8 cellular contexts compared by ENCODE assay signal in genomic region chr7:73433924-73434700, GRCh38. TPM values are rescaled to one million over a fixed set of nuclear protein-coding genes. Genes with fewer than 3 reads are reported as not detected.
DNase-seq lines count a peak whose midpoint lies in the region; ATAC-seq, FAIRE-seq and TF ChIP-seq lines count a peak whose summit lies in the region.

No MANE protein-coding gene starts in this region.

- no peaks in the 10 kb centered on the region for H3K27me3 ChIP-seq in K562 (ENCODE audit: control insufficient read depth in 2 of 2, insufficient read depth in 2 of 2, low read length in 2 of 2)
- no peaks in the 10 kb centered on the region for H3K27me3 ChIP-seq in pancreas

- no peak for FAIRE-seq in K562 (lab: Jason Lieb, UNC)
- FAIRE-seq in pancreas (lab: Jason Lieb, UNC), result no peak

- H2AFZ ChIP-seq in K562 (ENCODE audit: low read depth, low read length), result peak overlapping the region; percentile 90

- DNase-seq in NCI-H748 (lab: John Stamatoyannopoulos, UW; ENCODE audit: unreplicated experiment) (peak; percentile 72), NCI-H748 treated with DMSO at 0.1 percent for 48 hours (lab: John Stamatoyannopoulos, UW) (no peak), K562 (ENCODE audit: extremely low read depth in 1 of 4, low spot score in 3 of 4) (peak in 1 of 4 experiments; percentile 41), pancreas (peak in 1 of 6 donors; percentile 69), amniotic stem cell (lab: John Stamatoyannopoulos, UW) (no peak), NCI-H2227 (lab: John Stamatoyannopoulos, UW; ENCODE audit: unreplicated experiment) (no peak)

- peak overlapping the region; percentile 66; the same call in 1 of the 2 replicates for H3K4me2 ChIP-seq in K562 (ENCODE audit: insufficient read depth, low read length)

- CTCF ChIA-PET in K562 (lab: Yijun Ruan, JAX; ENCODE audit: low intra/inter-chr PET ratio), result no interaction called here

- H3K27ac ChIP-seq in K562 (ENCODE audit: extremely low read depth, low read depth, low read length) (peak overlapping the region; percentile 65; the same call in 1 of the 3 replicates), pancreas (no peak overlapping the region)

- H4K20me1 ChIP-seq in K562 (replicated peaks; ENCODE audit: control insufficient read depth, insufficient read depth, low read length), result 0 out of 2 replicates have a peak, but pooled peaks cover 3% of the 10 kb centered on the region

- TF ChIP-seq RAD21 in K562 (CRISPR knock-in tag; conservative IDR thresholded peaks at IDR 0.05 in 1 of 2, IDR thresholded peaks at IDR 0.05 in 1 of 2), result no peak

- POLR2A ChIA-PET in K562 (lab: Yijun Ruan, JAX), result interaction anchor here (0.6 to 0.8 kb wide), 2 partner anchors 86 to 277 kb away, joined by 3 to 4 read pairs; no protein-coding TSS in a partner anchor

- H3K4me1 ChIP-seq in K562 (replicated peaks in 1 of 2; ENCODE audit: control insufficient read depth in 2 of 2, insufficient read depth in 2 of 2, low read length in 2 of 2) (peaks cover 0 to 54% of the 10 kb centered on the region in 2 experiments; a peak in 2 of 5 replicates), pancreas (no peaks in the 10 kb centered on the region)

- BruUV-seq in K562 (replicated peaks; lab: Mats Ljungman, UMichigan), result no TSS peak

- intact Hi-C loops in K562 (cut with micrococcal nuclease), result no loop called here
- intact Hi-C loops in pancreas (cut with DNase I), result no loop called here

- in situ Hi-C loops in K562 (cut with MboI), result loop anchor here (5.0 to 25.0 kb wide), 2 partner anchors 117 to 1953 kb away; partner anchors contain the start of gene TRIM73

- no peaks in the 10 kb centered on the region for H3K9me1 ChIP-seq in K562 (ENCODE audit: control insufficient read depth, insufficient read depth, low read length)

- peaks cover 3% of the 10 kb centered on the region; the same call in 1 of the 3 replicates for H3K36me3 ChIP-seq in K562 (ENCODE audit: control insufficient read depth, insufficient read depth, low read length)
- no peaks in the 10 kb centered on the region for H3K36me3 ChIP-seq in pancreas

- no peak for TF ChIP-seq EP300 in K562 (IDR thresholded peaks at IDR 0.05; ENCODE audit: low read length)

- TF ChIP-seq CTCF in K562 (IDR thresholded peaks at IDR 0.05 in 2 of 3, conservative IDR thresholded peaks at IDR 0.05 in 1 of 3; ENCODE audit: insufficient read depth in 2 of 3, low read depth in 1 of 3, low read length in 3 of 3) (peak in 1 of 3 experiments; percentile 7; a peak in 1 of 6 replicates), pancreas (IDR thresholded peaks at IDR 0.05) (no peak)

- TF ChIP-seq POLR2A in K562 (conservative IDR thresholded peaks at IDR 0.05), result no peak

- ATAC-seq in HG02885 (IDR thresholded peaks at IDR 0.05; ENCODE audit: poor library complexity, unreplicated experiment), result peak; percentile 24
- peak; percentile 31 for ATAC-seq in K562
- ATAC-seq in pancreas, result peak in 3 of 4 donors; percentile 3 to 25 (median 20)
- no peak for ATAC-seq in GM19035 (IDR thresholded peaks at IDR 0.05; ENCODE audit: unreplicated experiment)

- H3K79me2 ChIP-seq in K562 (ENCODE audit: control insufficient read depth, insufficient read depth, low read length), result no peaks in the 10 kb centered on the region

- no peaks in the 10 kb centered on the region for H3K9me3 ChIP-seq in K562 (replicated peaks; ENCODE audit: control insufficient read depth, insufficient read depth, low read depth, low read length)
- no peaks in the 10 kb centered on the region for H3K9me3 ChIP-seq in pancreas

- WGBS in K562 (ENCODE audit: insufficient coverage, low coverage, missing lambda C conversion rate), result 56% methylated on average over 63 of the region's 110 CpGs
- 34 to 40% methylated on average over 91 to 110 of the region's 110 CpGs for WGBS in pancreas, 2 donors

- H3K4me3 ChIP-seq in K562 (peak overlapping the region; percentile 50), pancreas (peak overlapping the region in 3 of 4 donors; percentile 10 to 45 (median 32))

- H3K9ac ChIP-seq in K562 (ENCODE audit: insufficient read depth in 1 of 2, low read depth in 2 of 2, low read length in 2 of 2), result peak overlapping the region; percentile 56 to 92; a peak in 3 of 4 replicates

TF ChIP-seq in K562, 482 proteins besides CTCF, POLR2A, EP300 and RAD21 (continues in another document):
- no peak for TF ChIP-seq ZNF232 (CRISPR knock-in tag; IDR thresholded peaks at IDR 0.05)
- 0 out of 2 replicates have a peak, but pooled peaks have one; percentile 7 for TF ChIP-seq ZBTB1 (CRISPR knock-in tag; IDR thresholded peaks at IDR 0.05; ENCODE audit: borderline replicate concordance, low read depth)
- TF ChIP-seq ETV5 (CRISPR knock-in tag; IDR thresholded peaks at IDR 0.05; ENCODE audit: low read depth), result no peak
- TF ChIP-seq CBX3 (IDR thresholded peaks at IDR 0.05; ENCODE audit: borderline replicate concordance in 1 of 2, low read length in 2 of 2), result peak in 1 of 2 experiments; percentile 71; a peak in 1 of 3 replicates
- 0 out of 2 replicates have a peak, but pooled peaks have one; percentile 27 for TF ChIP-seq CREB3L1 (IDR thresholded peaks at IDR 0.05; ENCODE audit: borderline replicate concordance, low read depth)
- 0 out of 4 replicates have a peak, but pooled peaks of 1 of the 2 experiments have one; percentile 13 for TF ChIP-seq UBTF (IDR thresholded peaks at IDR 0.05; ENCODE audit: borderline replicate concordance in 1 of 2, low read depth in 2 of 2, low read length in 2 of 2)
- TF ChIP-seq E2F6 (IDR thresholded peaks at IDR 0.05; ENCODE audit: borderline replicate concordance in 1 of 2, extremely low read depth in 1 of 2, insufficient read depth in 1 of 2, insufficient read length in 1 of 2, low read depth in 1 of 2, low read length in 1 of 2, poor library complexity in 1 of 2, severe bottlenecking in 1 of 2), result peak; percentile 98 to 99
- TF ChIP-seq DMBX1 (CRISPR knock-in tag; IDR thresholded peaks at IDR 0.05; ENCODE audit: borderline replicate concordance), result no peak
- TF ChIP-seq SIN3B (IDR thresholded peaks at IDR 0.05; ENCODE audit: low read depth), result peak; percentile 40; the same call in 1 of the 2 replicates
- TF ChIP-seq PRPF4 (IDR thresholded peaks at IDR 0.05; ENCODE audit: insufficient read depth, low read depth, low read length, poor library complexity, severe bottlenecking), result peak; percentile 43
- 0 out of 2 replicates have a peak, but pooled peaks have one; percentile 56 for TF ChIP-seq CBX1 (IDR thresholded peaks at IDR 0.05; ENCODE audit: low read depth)

RNA-seq across cellular contexts. Expression of gene FZD9, which starts 0.5 kb away (rescaled TPM):
- total RNA-seq in K562 (2011; cell fraction: chromatin; rRNA removed; ENCODE audit: low replicate concordance), result 0.28 and 2.8 TPM in 2 replicates
- 5.0 and 5.1 TPM in 2 replicates for total RNA-seq in K562 (2011; cell fraction: nucleolus; rRNA removed)
- 1.1 and 1.6 TPM in 2 replicates for total RNA-seq in K562 (2011; cell fraction: nucleoplasm; rRNA removed)
- 2.1 and 2.7 TPM in 2 replicates for total RNA-seq in K562 (2014; rRNA removed)
- total RNA-seq in K562 (2014; rRNA removed; fragmentation: Illumina TruSeq; extraction: Trizol), result 0.10 and 0.11 TPM in 2 replicates
- 0.33 and 0.34 TPM in 2 replicates for total RNA-seq in K562 (2015; rRNA removed; fragmentation: Illumina TruSeq; extraction: Trizol)
- total RNA-seq in K562 (2021), result 1.7 TPM in 2 replicates
- polyA plus RNA-seq in K562 (2011; rRNA removed), result 0.27 and 0.32 TPM in 2 replicates
- polyA plus RNA-seq in K562 (2011; cell fraction: cytosol; rRNA removed), result 0.44 and 2.1 TPM in 2 replicates
- 0.35 and 0.71 TPM in 2 replicates for polyA plus RNA-seq in K562 (2011; cell fraction: nucleus; rRNA removed)
- polyA plus RNA-seq in K562 (2012), result 0.32 and 0.55 TPM in 2 replicates
- polyA plus RNA-seq in K562 (2014; fragmentation: Illumina TruSeq; extraction: Trizol), result 0.07 and 0.33 TPM in 2 replicates
- not detected for polyA plus RNA-seq in K562 (2014; fragmentation: Nextera tagmentation; extraction: Ambion mirVana)
- 0.46 and 0.82 TPM in 2 replicates for polyA plus RNA-seq in K562 (2014; rRNA removed)
- polyA minus RNA-seq in K562 (2011; rRNA and poly(A)+ RNA removed), result 0.15 and 0.21 TPM in 2 replicates
- polyA minus RNA-seq in K562 (2011; cell fraction: cytosol; rRNA and poly(A)+ RNA removed), result 0.91 and 0.95 TPM in 2 replicates
- polyA minus RNA-seq in K562 (2011; cell fraction: nucleus; rRNA and poly(A)+ RNA removed), result 2.2 and 2.4 TPM in 2 replicates
- total RNA-seq in pancreas, result under 1 TPM; 0.28 to 0.63 (median 0.46) TPM
- under 1 TPM; 0.38 to 0.95 TPM for polyA plus RNA-seq in pancreas
